ENCODE assay signal across 14 cellular contexts in the genomic region with DNA sequence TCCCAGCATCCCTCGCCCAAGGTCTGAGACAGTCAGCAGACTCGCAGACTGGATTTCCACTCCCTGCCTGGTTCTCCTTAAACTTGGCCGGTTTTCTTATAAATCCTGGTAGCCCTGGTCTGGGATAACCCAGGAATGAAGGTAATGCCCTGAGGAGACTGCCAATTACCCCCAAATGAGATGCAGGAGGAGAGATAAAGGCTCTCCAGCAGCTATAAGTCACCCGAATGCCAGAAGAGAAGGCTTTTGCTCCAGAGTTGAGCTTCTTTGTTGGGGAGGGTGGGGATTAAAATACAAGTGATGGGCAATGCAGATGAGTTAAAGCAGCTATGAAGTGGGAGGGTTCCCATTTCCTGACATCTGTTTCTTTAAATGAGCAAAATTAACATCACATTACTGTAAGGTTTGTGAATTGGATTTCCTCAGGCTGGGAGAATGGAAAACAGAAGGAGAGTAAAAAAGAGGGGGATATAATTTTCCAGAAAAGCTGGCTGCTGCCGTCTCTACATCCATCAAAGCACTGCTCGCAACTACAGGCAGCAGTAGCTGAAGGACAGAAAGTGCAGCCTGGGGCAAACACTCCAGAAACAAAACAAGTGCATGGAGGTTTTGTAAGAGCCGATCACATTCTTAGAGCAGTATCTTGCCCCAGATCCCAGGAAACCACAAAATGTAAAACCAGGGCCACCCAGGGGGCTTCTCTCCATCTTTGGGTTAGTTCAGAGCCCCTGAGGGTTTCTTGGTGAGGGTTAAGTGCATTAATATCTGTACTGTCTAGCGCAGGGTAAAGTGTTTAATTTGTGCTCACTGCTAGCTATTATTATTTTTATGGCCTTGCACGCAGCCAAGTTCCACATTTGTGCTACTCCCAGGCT.
"Had no signal": no experiment of that assay in that cellular context is flagged by ENCODE, and none has a peak within 500 bp of the region (broad histone marks: within the 10 kb centered on the region; RNA-seq: fewer than 3 reads in every experiment).

No MANE protein-coding gene starts in this region.

- DNase-seq: activated CD4-positive, alpha-beta T cell treated with anti-CD3 and anti-CD28 coated beads for 1 hour; activated CD4-positive, alpha-beta T cell treated with anti-CD3 and anti-CD28 coated beads, Interleukin-2, amount 50 U/mL, for 4 hours; activated naive CD4-positive, alpha-beta T cell treated with Interleukin-2 at 50 U/mL for 16 hours; anterior cingulate cortex; dermis blood vessel endothelial cell; effector memory CD8-positive, alpha-beta T cell; midbrain; stimulated activated CD4-positive, alpha-beta T cell treated with anti-CD3 and anti-CD28 coated beads, Interleukin-15, amount 100 ng/mL, for 24 hours; stimulated activated CD4-positive, alpha-beta T cell treated with anti-CD3 and anti-CD28 coated beads, Interleukin-4, amount 100 ng/mL, for 24 hours; stimulated activated naive CD4-positive, alpha-beta T cell; T-cell; T-helper 9 cell; trophoblast cell had no signal

- ATAC-seq: activated T-helper 17 cell treated with anti-CD3 and anti-CD28 coated beads, Interleukin-2, amount 50 U/mL, for 72 hours; effector memory CD8-positive, alpha-beta T cell; T-cell had no signal
